Comparison of ENCODE assay signal across 32 cellular contexts in the genomic region with DNA sequence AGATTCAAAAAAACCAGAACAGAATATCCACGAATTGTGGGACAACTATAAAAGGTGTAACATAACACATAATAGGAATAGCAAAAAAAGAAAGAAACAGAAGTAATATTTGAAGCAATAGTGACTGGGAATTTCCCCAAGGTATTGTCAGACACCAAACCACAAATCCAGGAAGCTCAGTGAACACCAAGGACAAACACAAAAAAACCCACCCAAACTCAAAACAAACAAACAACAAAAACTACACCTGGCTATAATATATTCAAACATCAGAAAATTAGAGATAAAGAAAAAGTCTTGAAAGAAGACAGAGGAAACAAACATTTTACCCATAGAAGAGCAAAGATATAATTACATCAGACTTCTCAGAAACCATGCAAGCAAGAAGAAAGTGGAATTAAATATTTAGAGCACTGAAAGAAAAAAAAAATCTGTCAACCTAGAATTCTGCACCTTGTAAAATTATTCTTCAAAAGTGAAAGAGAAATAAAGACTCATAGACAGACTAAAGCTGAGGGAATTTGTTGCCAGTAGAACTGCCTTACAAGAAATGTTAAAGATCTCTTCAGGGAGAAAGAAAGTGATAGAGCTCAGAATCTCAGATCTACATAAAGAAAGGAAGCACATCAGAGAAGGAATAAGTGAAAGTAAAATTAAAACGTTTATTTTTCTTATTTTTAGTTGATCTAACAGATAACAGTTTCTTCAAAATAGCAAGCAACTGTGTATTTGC. TPM values are rescaled to one million over a fixed set of nuclear protein-coding genes. Genes with fewer than 3 reads are reported as not detected.
DNase-seq lines count a peak whose midpoint lies in the region; ATAC-seq and TF ChIP-seq lines count a peak whose summit lies in the region.
"Had no signal": no experiment of that assay in that cellular context is flagged by ENCODE, and none has a peak within 500 bp of the region (broad histone marks: within the 10 kb centered on the region; RNA-seq: fewer than 3 reads in every experiment).

No MANE protein-coding gene starts in this region.

- no peaks in the 10 kb centered on the region for H3F3A ChIP-seq in GM23338 (replicated peaks; ENCODE audit: low read depth)

- ATAC-seq in GM23338 = no peak
- no peak for ATAC-seq in Panc1
- no peak for ATAC-seq in GM18511 (IDR thresholded peaks at IDR 0.05; ENCODE audit: unreplicated experiment)
- ATAC-seq in T-cell (replicated peaks in 1 of 4) = no peak
- ATAC-seq: esophagus mucosa; gastroesophageal sphincter; naive thymus-derived CD8-positive, alpha-beta T cell; pancreas; right lobe of liver had no signal

- H3K9me2 ChIP-seq in GM23338 (ENCODE audit: insufficient read depth) = no peaks in the 10 kb centered on the region

- in situ Hi-C loops in Panc1 (cut with HindIII; ENCODE audit: low pct_unique_long_range_greater_than_20kb, low sequenced_read_pairs) = no loop called here

- H3K27ac ChIP-seq in GM23338 (ENCODE audit: low read depth) (no peak overlapping the region), Panc1 (ENCODE audit: low read length) (peak overlapping the region; percentile 7; the same call in 1 of the 2 replicates), osteoblast (ENCODE audit: low read depth, low read length) (peak overlapping the region; percentile 13)
- H3K27ac ChIP-seq: gastroesophageal sphincter, left ventricle myocardium inferior, pancreas, right lobe of liver, testis, uterus had no signal

- H4K20me1 ChIP-seq in GM23338 (replicated peaks; ENCODE audit: insufficient read depth) (no peaks in the 10 kb centered on the region), osteoblast (ENCODE audit: insufficient read depth, low read length) (no peaks in the 10 kb centered on the region)

- peaks cover 24% of the 10 kb centered on the region; the same call in 2 of the 3 replicates for H3K4me1 Mint-ChIP-seq in GM23338
- H3K4me1 Mint-ChIP-seq in endothelial cell (ENCODE audit: unreplicated experiment) = peaks cover 16% of the 10 kb centered on the region
- H3K4me1 Mint-ChIP-seq in T-cell = no peaks in the 10 kb centered on the region
- H3K4me1 Mint-ChIP-seq: CD4-positive, CD25-positive, alpha-beta regulatory T cell; naive thymus-derived CD8-positive, alpha-beta T cell had no signal

- intact Hi-C loops in Panc1 (cut with micrococcal nuclease; ENCODE audit: unreplicated experiment) = no loop called here

- no peak overlapping the region for H2AFZ ChIP-seq in GM23338
- no peak overlapping the region for H2AFZ ChIP-seq in osteoblast (ENCODE audit: low read length)

- no peaks in the 10 kb centered on the region for H3K9me3 ChIP-seq in Panc1 (ENCODE audit: control insufficient read depth, insufficient read depth, low read depth, low read length)
- H3K9me3 ChIP-seq in osteoblast (ENCODE audit: low read depth, low read length) = no peaks in the 10 kb centered on the region
- H3K9me3 ChIP-seq: HAP-1, left ventricle myocardium inferior, pancreas, right lobe of liver, testis, uterus had no signal

- no peak for DNase-seq in GM23338 (ENCODE audit: low spot score)
- DNase-seq in Panc1 (ENCODE audit: low read depth, low spot score) = no peak
- DNase-seq in endothelial cell (ENCODE audit: low spot score) = no peak
- no peak for DNase-seq in osteoblast (ENCODE audit: insufficient read length, low spot score, missing footprints)
- DNase-seq in NCI-H2029 treated with DMSO at 0.1 percent for 48 hours (lab: John Stamatoyannopoulos, UW) = no peak
- DNase-seq in T-cell = no peak
- DNase-seq: activated CD4-positive, alpha-beta memory T cell treated with anti-CD3 and anti-CD28 coated beads for 36 hours; activated CD4-positive, CD25-positive, alpha-beta regulatory T cell; CD4-positive, CD25-positive, alpha-beta regulatory T cell; effector CD8-positive, alpha-beta T cell; hippocampal formation; immature natural killer cell; left ventricle myocardium inferior; midbrain; naive thymus-derived CD8-positive, alpha-beta T cell; NCI-H1092 treated with DMSO at 0.1 percent for 48 hours; NCI-H1930; NCI-H774; pancreas; right lobe of liver; Right ventricle myocardium superior; stimulated activated CD4-positive, alpha-beta T cell treated with anti-CD3 and anti-CD28 coated beads, Interleukin-4, amount 100 ng/mL, for 4 hours; stimulated activated naive CD4-positive, alpha-beta T cell; SW 1271; testis; uterus had no signal

- 0 out of 2 replicates have a peak overlapping the region, but pooled peaks have one; percentile 9 for H3K4me2 ChIP-seq in GM23338
- peak overlapping the region; percentile 52 for H3K4me2 ChIP-seq in osteoblast (ENCODE audit: insufficient read depth, low read length)

- H3K27me3 Mint-ChIP-seq in GM23338 (ENCODE audit: insufficient read depth, low read depth, poor library complexity) (no peaks in the 10 kb centered on the region), endothelial cell (ENCODE audit: unreplicated experiment) (peaks cover 2% of the 10 kb centered on the region), T-cell (peaks cover 22 to 25% of the 10 kb centered on the region in 2 donors)

- no peak overlapping the region for H3K4me3 ChIP-seq in GM23338
- no peak overlapping the region for H3K4me3 ChIP-seq in Panc1 (ENCODE audit: low read depth in 2 of 2, low read length in 2 of 2)
- H3K4me3 ChIP-seq in osteoblast (ENCODE audit: insufficient read depth, low read length) = peak overlapping the region; percentile 25
- H3K4me3 ChIP-seq: gastroesophageal sphincter, HAP-1, left ventricle myocardium inferior, pancreas, right lobe of liver, testis, uterus had no signal

- CTCF ChIA-PET in Panc1 (lab: Charles Lee) (no interaction called here), T-cell (lab: Charles Lee) (no interaction called here)

- H3K4me1 ChIP-seq in GM23338 (ENCODE audit: insufficient read depth) = peaks cover 22% of the 10 kb centered on the region
- no peaks in the 10 kb centered on the region; the same call in 1 of the 2 replicates for H3K4me1 ChIP-seq in Panc1 (ENCODE audit: control insufficient read depth, insufficient read depth, low read length)
- peaks cover 8% of the 10 kb centered on the region for H3K4me1 ChIP-seq in osteoblast (ENCODE audit: insufficient read depth, low read length)
- H3K4me1 ChIP-seq: gastroesophageal sphincter, HAP-1, left ventricle myocardium inferior, pancreas, testis, uterus had no signal

- TF ChIP-seq CTCF in GM23338 (conservative IDR thresholded peaks at IDR 0.05; ENCODE audit: low read depth in 2 of 2) = no peak
- TF ChIP-seq CTCF in Panc1 (IDR thresholded peaks at IDR 0.05) = no peak
- no peak for TF ChIP-seq CTCF in endothelial cell (IDR thresholded peaks at IDR 0.05; ENCODE audit: unreplicated experiment)
- no peak for TF ChIP-seq CTCF in osteoblast (IDR thresholded peaks at IDR 0.05; ENCODE audit: extremely low read depth, low read depth, low read length)

- no peaks in the 10 kb centered on the region; the same call in 2 of the 3 replicates for H3K9me3 Mint-ChIP-seq in GM23338
- H3K9me3 Mint-ChIP-seq in endothelial cell (ENCODE audit: unreplicated experiment) = no peaks in the 10 kb centered on the region
- peaks cover 0 to 8% (median 4%) of the 10 kb centered on the region in 3 donors for H3K9me3 Mint-ChIP-seq in T-cell
- H3K9me3 Mint-ChIP-seq: activated CD4-positive, alpha-beta memory T cell treated with anti-CD3 and anti-CD28 coated beads for 36 hours; activated T-helper 2 cell treated with anti-CD3 and anti-CD28 coated beads, Interferon-gamma antibody, Interleukin-2, Interleukin-4, amounts not matched to agents 10 μg/mL and 5 μg/mL and 100 μg/mL, durations not matched to agents 14 hours and 24 hours and 36 hours; immature natural killer cell had no signal

- H3K79me2 ChIP-seq in GM23338 (replicated peaks; ENCODE audit: insufficient read depth) = no peaks in the 10 kb centered on the region
- peaks cover 25% of the 10 kb centered on the region for H3K79me2 ChIP-seq in osteoblast (ENCODE audit: insufficient read depth, low read length)

- H3K36me3 Mint-ChIP-seq in GM23338 (ENCODE audit: low read depth) (no peaks in the 10 kb centered on the region), endothelial cell (ENCODE audit: low read depth, unreplicated experiment) (no peaks in the 10 kb centered on the region), T-cell (no peaks in the 10 kb centered on the region)
- H3K36me3 Mint-ChIP-seq: activated CD4-positive, alpha-beta memory T cell treated with anti-CD3 and anti-CD28 coated beads for 36 hours; activated naive CD8-positive, alpha-beta T cell; CD4-positive, CD25-positive, alpha-beta regulatory T cell had no signal

- H3K27me3 ChIP-seq in GM23338 (ENCODE audit: insufficient read depth) (no peaks in the 10 kb centered on the region), Panc1 (ENCODE audit: control insufficient read depth, insufficient read depth, low read length) (no peaks in the 10 kb centered on the region), osteoblast (ENCODE audit: insufficient read depth, low read length) (no peaks in the 10 kb centered on the region)
- H3K27me3 ChIP-seq: pancreas, right lobe of liver, testis, uterus had no signal

- peak overlapping the region; percentile 12; the same call in 1 of the 2 replicates for H3K27ac Mint-ChIP-seq in GM23338
- peak overlapping the region; percentile 37 for H3K27ac Mint-ChIP-seq in endothelial cell (ENCODE audit: unreplicated experiment)
- no peak overlapping the region for H3K27ac Mint-ChIP-seq in T-cell
- H3K27ac Mint-ChIP-seq: activated CD4-positive, alpha-beta memory T cell treated with anti-CD3 and anti-CD28 coated beads for 36 hours; activated naive CD8-positive, alpha-beta T cell; activated T-helper 2 cell treated with anti-CD3 and anti-CD28 coated beads, Interferon-gamma antibody, Interleukin-2, Interleukin-4, amounts not matched to agents 10 μg/mL and 5 μg/mL and 100 μg/mL, durations not matched to agents 14 hours and 24 hours and 36 hours; CD4-positive, CD25-positive, alpha-beta regulatory T cell; immature natural killer cell; naive thymus-derived CD8-positive, alpha-beta T cell had no signal

- no TSS peak for BruUV-seq in Panc1 (replicated peaks; lab: Mats Ljungman, UMichigan)

- H3K4me3 Mint-ChIP-seq in GM23338 (no peak overlapping the region), endothelial cell (ENCODE audit: unreplicated experiment) (no peak overlapping the region), T-cell (no peak overlapping the region)
- H3K4me3 Mint-ChIP-seq: activated CD4-positive, alpha-beta memory T cell treated with anti-CD3 and anti-CD28 coated beads for 36 hours; activated naive CD8-positive, alpha-beta T cell; CD4-positive, CD25-positive, alpha-beta regulatory T cell; immature natural killer cell; naive thymus-derived CD8-positive, alpha-beta T cell had no signal

- H3K36me3 ChIP-seq in GM23338 (ENCODE audit: insufficient read depth) (no peaks in the 10 kb centered on the region), Panc1 (ENCODE audit: control insufficient read depth, insufficient read depth, low read length) (no peaks in the 10 kb centered on the region), osteoblast (ENCODE audit: insufficient read depth, low read length) (no peaks in the 10 kb centered on the region)
- H3K36me3 ChIP-seq: gastroesophageal sphincter, HAP-1, left ventricle myocardium inferior, pancreas, right lobe of liver, uterus had no signal

- POLR2A ChIA-PET in Panc1 (lab: Charles Lee) (no interaction called here), T-cell (lab: Charles Lee) (no interaction called here)

RNA-seq across cellular contexts. Expression of gene HMGA2, which starts 12.1 kb away (rescaled TPM):
- 86.0 and 94.8 TPM in 2 replicates for total RNA-seq in GM23338 (2014; rRNA removed; shearing (Covaris generic))
- polyA plus RNA-seq in GM23338 (2016; fragmentation: Nextera tagmentation; extraction: Ambion mirVana) = 43.9 and 50.4 TPM in 2 replicates
- 61.4 TPM for total RNA-seq in Panc1 (2021; ENCODE audit: unreplicated experiment)
- 66.2 TPM for polyA plus RNA-seq in Panc1 (2012; ENCODE audit: insufficient read length)
- 89.6 TPM for total RNA-seq in endothelial cell (ENCODE audit: unreplicated experiment)
- 15.9 and 19.7 TPM in 2 replicates for total RNA-seq in osteoblast
- under 1 TPM in 3 of 5 donors, not detected in 2; 0.26 to 0.32 (median 0.28) TPM for total RNA-seq in T-cell
- total RNA-seq: activated CD4-positive, alpha-beta memory T cell treated with anti-CD3 and anti-CD28 coated beads for 36 hours; activated T-helper 2 cell treated with anti-CD3 and anti-CD28 coated beads, Interferon-gamma antibody, Interleukin-2, Interleukin-4, amounts not matched to agents 10 μg/mL and 5 μg/mL and 100 μg/mL, durations not matched to agents 14 hours and 24 hours and 36 hours; left ventricle myocardium inferior; naive thymus-derived CD8-positive, alpha-beta T cell; Right ventricle myocardium superior had no signal
- polyA plus RNA-seq: CD4-positive, CD25-positive, alpha-beta regulatory T cell; naive thymus-derived CD8-positive, alpha-beta T cell had no signal

Comparison
In these comparisons a context has a peak if more than half of its experiments do, and no peak if none do; other contexts are left out.
1. H3K27ac Mint-ChIP-seq: peak in GM23338 (single experiment) and endothelial cell (single experiment); none in T-cell (0 of 2).
2. RNA of gene HMGA2, which starts 12.1 kb away (total RNA-seq): 89.6 TPM in endothelial cell (single experiment), 86.0 to 94.8 TPM in GM23338, 61.4 TPM in Panc1 (single experiment) and 15.9 to 19.7 TPM in osteoblast; 0.26 to 0.32 TPM in T-cell; every median in the first group is over 10 times any median in the second.